Comparison of ENCODE assay signal across 20 cellular contexts in genomic region chr18:71370095-71370494, GRCh38.
"Had no signal": no experiment of that assay in that cellular context is flagged by ENCODE, and none has a peak within 500 bp of the region (broad histone marks: within the 10 kb centered on the region; RNA-seq: fewer than 3 reads in every experiment).

No MANE protein-coding gene starts in this region.

- ATAC-seq: foreskin keratinocyte; gastroesophageal sphincter; heart left ventricle; left cardiac atrium; left lung; mucosa of descending colon; natural killer cell treated with Interleukin-12 subunit alpha and Interleukin-12 subunit beta and Interleukin-15 and Interleukin-18, amount 100 ng/mL, for 72 hours; pancreas; sciatic nerve; stimulated activated effector memory CD8-positive, alpha-beta T cell treated with anti-CD3 and anti-CD28 coated beads, Interleukin-12 subunit alpha, Interleukin-12 subunit beta, amount 100 ng/mL, for 72 hours had no signal

- DNase-seq: dermis blood vessel endothelial cell; effector memory CD4-positive, alpha-beta T cell; foreskin keratinocyte; heart left ventricle; left cardiac atrium; left lung; mesenchymal stem cell; mucosa of descending colon; naive B cell; pancreas; stimulated activated CD4-positive, alpha-beta T cell treated with anti-CD3 and anti-CD28 coated beads, Interleukin-2, amount 100 ng/mL, for 24 hours; stimulated activated CD4-positive, alpha-beta T cell treated with anti-CD3 and anti-CD28 coated beads, Interleukin-4, amount 100 ng/mL, for 24 hours; stimulated activated naive CD4-positive, alpha-beta T cell treated with Interleukin-2 at 50 U/mL for 16 hours; stomach; thyroid gland; trophoblast cell had no signal
